In the genomic region with DNA sequence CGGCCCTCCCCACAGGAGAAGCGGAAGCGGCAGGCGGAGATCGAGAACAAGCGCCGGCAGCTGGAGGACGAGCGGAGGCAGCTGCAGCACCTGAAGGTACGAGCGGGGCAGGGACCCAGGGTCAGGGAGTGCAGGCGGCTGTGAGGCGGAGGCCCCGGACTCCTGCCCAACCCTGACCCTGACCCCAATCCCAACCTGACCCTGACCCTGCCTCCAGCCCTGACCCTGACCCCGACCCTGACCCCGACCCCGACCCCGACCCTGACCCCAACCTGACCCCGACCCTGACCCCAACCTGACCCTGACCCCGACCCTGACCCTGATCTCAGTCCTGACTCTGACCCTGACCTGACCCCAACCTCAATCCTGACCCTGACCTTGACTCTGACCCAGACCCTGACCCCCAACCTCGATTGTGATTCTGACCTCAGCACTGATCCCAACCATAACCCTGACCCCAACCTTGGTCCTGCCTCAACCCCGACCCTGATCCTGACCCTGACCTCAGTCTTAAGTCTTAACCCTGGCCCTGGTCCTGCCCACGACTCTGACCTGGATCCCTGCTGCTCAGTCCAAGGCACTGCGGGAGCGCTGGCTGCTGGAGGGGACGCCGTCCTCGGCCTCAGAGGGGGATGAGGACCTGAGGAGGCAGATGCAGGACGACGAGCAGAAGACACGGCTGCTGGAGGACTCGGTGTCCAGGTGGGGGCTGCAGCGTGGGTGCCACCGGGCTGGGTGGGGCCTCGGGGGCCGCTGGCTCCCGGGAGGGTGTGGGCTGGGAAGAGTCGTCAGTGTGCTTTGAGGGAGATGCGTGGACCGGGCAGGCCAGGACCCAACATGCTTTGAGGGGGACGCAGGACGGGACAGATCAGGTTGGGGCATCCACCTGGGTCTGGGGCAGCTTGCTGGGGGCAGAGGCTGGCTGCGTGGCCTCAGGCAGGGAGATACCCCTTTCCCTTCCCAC, we compare ENCODE assay signal across 2 cellular contexts.
A peak's percentile ranks its signal among the peaks of the same experiment; 100 is the strongest.
TF ChIP-seq lines count a peak whose summit lies in the region.

No MANE protein-coding gene starts in this region.

TF ChIP-seq in endothelial cell of umbilical vein, 7 proteins besides CTCF, POLR2A, EP300 and RAD21:
- TF ChIP-seq POLR2AphosphoS5 (IDR thresholded peaks at IDR 0.05; ENCODE audit: insufficient read depth, low read depth, low read length) (no peak), MYC (IDR thresholded peaks at IDR 0.05; ENCODE audit: low read depth, low read length) (no peak), JUN (IDR thresholded peaks at IDR 0.05; ENCODE audit: borderline replicate concordance, insufficient read depth, insufficient read length, low read depth) (no peak), GATA2 (IDR thresholded peaks at IDR 0.05; ENCODE audit: insufficient read depth, insufficient read length, low read depth, low read length) (no peak), FOS (IDR thresholded peaks at IDR 0.05; ENCODE audit: borderline replicate concordance, insufficient read depth, low read length) (no peak), EZH2 (IDR thresholded peaks at IDR 0.05; ENCODE audit: borderline replicate concordance, low read depth, low read length, severe bottlenecking) (no peak)
- TF ChIP-seq, protein P1, sequence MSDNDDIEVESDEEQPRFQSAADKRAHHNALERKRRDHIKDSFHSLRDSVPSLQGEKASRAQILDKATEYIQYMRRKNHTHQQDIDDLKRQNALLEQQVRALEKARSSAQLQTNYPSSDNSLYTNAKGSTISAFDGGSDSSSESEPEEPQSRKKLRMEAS (IDR thresholded peaks at IDR 0.05; ENCODE audit: insufficient read depth, insufficient read length) = no peak

TF ChIP-seq in HepG2, 621 proteins besides CTCF, POLR2A, EP300 and RAD21 (continues in another document):
- TF ChIP-seq NR2F1 (CRISPR knock-in tag; IDR thresholded peaks at IDR 0.05) (peak in 1 of 2 experiments; percentile 96; a peak in 2 of 4 replicates), EHMT2 (IDR thresholded peaks at IDR 0.05; ENCODE audit: borderline replicate concordance, low read depth, low read length) (no peak), DR1 (CRISPR knock-in tag; IDR thresholded peaks at IDR 0.05) (no peak), JUNB (CRISPR knock-in tag; IDR thresholded peaks at IDR 0.05; ENCODE audit: borderline replicate concordance) (no peak), SETDB1 (CRISPR knock-in tag; IDR thresholded peaks at IDR 0.05; ENCODE audit: borderline replicate concordance) (no peak), NCOR1 (IDR thresholded peaks at IDR 0.05; ENCODE audit: borderline replicate concordance, low read length) (peak; percentile 94), ZNF260 (CRISPR knock-in tag; IDR thresholded peaks at IDR 0.05; ENCODE audit: borderline replicate concordance, low read depth) (no peak), MZF1 (CRISPR knock-in tag; IDR thresholded peaks at IDR 0.05; ENCODE audit: borderline replicate concordance) (no peak), GATA4 (IDR thresholded peaks at IDR 0.05; ENCODE audit: borderline replicate concordance, low read depth) (no peak), CENPT (CRISPR knock-in tag; IDR thresholded peaks at IDR 0.05; ENCODE audit: low read depth) (no peak), NR3C1 (CRISPR knock-in tag; IDR thresholded peaks at IDR 0.05) (no peak), MIXL1 (CRISPR knock-in tag; IDR thresholded peaks at IDR 0.05) (no peak), NFIC (IDR thresholded peaks at IDR 0.05; ENCODE audit: low read length) (no peak), BHLHE40 (IDR thresholded peaks at IDR 0.05; ENCODE audit: low read length) (0 out of 2 replicates have a peak, but pooled peaks have one; percentile 6), GTF2F1 (IDR thresholded peaks at IDR 0.05; ENCODE audit: low read length) (no peak), TCF7 (IDR thresholded peaks at IDR 0.05; ENCODE audit: low read depth) (no peak), SKI (IDR thresholded peaks at IDR 0.05; ENCODE audit: partially characterized antibody) (peak; percentile 96), HNF4G (IDR thresholded peaks at IDR 0.05; ENCODE audit: borderline replicate concordance, low read depth, low read length) (0 out of 2 replicates have a peak, but pooled peaks have one; percentile 8), HNF4G (CRISPR knock-in tag; IDR thresholded peaks at IDR 0.05; ENCODE audit: borderline replicate concordance, low read depth) (no peak), ZMYM2 (CRISPR knock-in tag; IDR thresholded peaks at IDR 0.05) (no peak), ZNF660 (CRISPR knock-in tag; IDR thresholded peaks at IDR 0.05; ENCODE audit: borderline replicate concordance, low read depth) (no peak), MTA3 (CRISPR knock-in tag; IDR thresholded peaks at IDR 0.05) (no peak), ZNF180 (CRISPR knock-in tag; IDR thresholded peaks at IDR 0.05; ENCODE audit: borderline replicate concordance, low read depth) (no peak), RARA (CRISPR knock-in tag; IDR thresholded peaks at IDR 0.05) (peak; percentile 81), ZNF713 (CRISPR knock-in tag; IDR thresholded peaks at IDR 0.05) (no peak), ZNF468 (CRISPR knock-in tag; IDR thresholded peaks at IDR 0.05) (no peak), THAP11 (CRISPR knock-in tag; IDR thresholded peaks at IDR 0.05) (no peak), HDAC1 (CRISPR knock-in tag; IDR thresholded peaks at IDR 0.05) (no peak), PAX8 (CRISPR knock-in tag; IDR thresholded peaks at IDR 0.05; ENCODE audit: borderline replicate concordance) (no peak), IKZF1 (IDR thresholded peaks at IDR 0.05) (no peak), PHF8 (CRISPR knock-in tag; IDR thresholded peaks at IDR 0.05) (no peak), ZSCAN31 (CRISPR knock-in tag; IDR thresholded peaks at IDR 0.05; ENCODE audit: low read depth) (no peak), ATF1 (CRISPR knock-in tag; IDR thresholded peaks at IDR 0.05) (no peak), TBL1XR1 (IDR thresholded peaks at IDR 0.05; ENCODE audit: borderline replicate concordance, low read length, partially characterized antibody) (peak; percentile 99), JUND (CRISPR knock-in tag; IDR thresholded peaks at IDR 0.05) (no peak), MED8 (CRISPR knock-in tag; IDR thresholded peaks at IDR 0.05; ENCODE audit: insufficient replicate concordance) (no peak), NR2C2 (CRISPR knock-in tag; IDR thresholded peaks at IDR 0.05; ENCODE audit: borderline replicate concordance) (peak; percentile 84), ZNF296 (CRISPR knock-in tag; conservative IDR thresholded peaks at IDR 0.05) (no peak), TAF15 (IDR thresholded peaks at IDR 0.05; ENCODE audit: low read depth, low read length, poor library complexity, severe bottlenecking) (no peak), HHEX (CRISPR knock-in tag; IDR thresholded peaks at IDR 0.05) (no peak), ZNF264 (CRISPR knock-in tag; IDR thresholded peaks at IDR 0.05) (no peak), SP140L (CRISPR knock-in tag; IDR thresholded peaks at IDR 0.05; ENCODE audit: borderline replicate concordance) (no peak), SAFB2 (CRISPR knock-in tag; IDR thresholded peaks at IDR 0.05; ENCODE audit: borderline replicate concordance, low read depth) (no peak), ZNF841 (CRISPR knock-in tag; IDR thresholded peaks at IDR 0.05; ENCODE audit: borderline replicate concordance) (no peak), ZNF530 (CRISPR knock-in tag; IDR thresholded peaks at IDR 0.05; ENCODE audit: low read depth) (no peak), RXRA (CRISPR knock-in tag; IDR thresholded peaks at IDR 0.05) (peak; percentile 74), TBX3 (IDR thresholded peaks at IDR 0.05; ENCODE audit: borderline replicate concordance) (0 out of 2 replicates have a peak, but pooled peaks have one; percentile 16), GZF1 (CRISPR knock-in tag; IDR thresholded peaks at IDR 0.05) (no peak), ZNF564 (CRISPR knock-in tag; IDR thresholded peaks at IDR 0.05) (no peak), ESRRA (CRISPR knock-in tag; IDR thresholded peaks at IDR 0.05; ENCODE audit: low read depth) (peak; percentile 66; the same call in 1 of the 2 replicates), XBP1 (CRISPR knock-in tag; IDR thresholded peaks at IDR 0.05) (no peak), ZNF333 (CRISPR knock-in tag; IDR thresholded peaks at IDR 0.05; ENCODE audit: borderline replicate concordance) (no peak), NR2F2 (IDR thresholded peaks at IDR 0.05; ENCODE audit: borderline replicate concordance, low read depth) (peak; percentile 93), MYC (CRISPR knock-in tag; IDR thresholded peaks at IDR 0.05; ENCODE audit: borderline replicate concordance) (no peak), CCAR2 (optimal IDR thresholded peaks at IDR 0.05; ENCODE audit: low read depth, low read length) (no peak)
- TF ChIP-seq, protein P2, sequence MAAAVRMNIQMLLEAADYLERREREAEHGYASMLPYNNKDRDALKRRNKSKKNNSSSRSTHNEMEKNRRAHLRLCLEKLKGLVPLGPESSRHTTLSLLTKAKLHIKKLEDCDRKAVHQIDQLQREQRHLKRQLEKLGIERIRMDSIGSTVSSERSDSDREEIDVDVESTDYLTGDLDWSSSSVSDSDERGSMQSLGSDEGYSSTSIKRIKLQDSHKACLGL (CRISPR knock-in tag; IDR thresholded peaks at IDR 0.05) = no peak
- TF ChIP-seq, protein P3, sequence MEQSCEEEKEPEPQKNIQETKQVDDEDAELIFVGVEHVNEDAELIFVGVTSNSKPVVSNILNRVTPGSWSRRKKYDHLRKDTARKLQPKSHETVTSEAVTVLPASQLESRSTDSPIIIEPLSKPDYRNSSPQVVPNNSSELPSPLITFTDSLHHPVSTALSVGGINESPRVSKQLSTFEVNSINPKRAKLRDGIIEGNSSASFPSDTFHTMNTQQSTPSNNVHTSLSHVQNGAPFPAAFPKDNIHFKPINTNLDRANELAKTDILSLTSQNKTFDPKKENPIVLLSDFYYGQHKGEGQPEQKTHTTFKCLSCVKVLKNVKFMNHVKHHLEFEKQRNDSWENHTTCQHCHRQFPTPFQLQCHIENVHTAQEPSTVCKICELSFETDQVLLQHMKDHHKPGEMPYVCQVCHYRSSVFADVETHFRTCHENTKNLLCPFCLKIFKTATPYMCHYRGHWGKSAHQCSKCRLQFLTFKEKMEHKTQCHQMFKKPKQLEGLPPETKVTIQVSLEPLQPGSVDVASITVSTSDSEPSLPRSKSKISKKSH (CRISPR knock-in tag; IDR thresholded peaks at IDR 0.05; ENCODE audit: borderline replicate concordance) = no peak
- TF ChIP-seq, protein P4, sequence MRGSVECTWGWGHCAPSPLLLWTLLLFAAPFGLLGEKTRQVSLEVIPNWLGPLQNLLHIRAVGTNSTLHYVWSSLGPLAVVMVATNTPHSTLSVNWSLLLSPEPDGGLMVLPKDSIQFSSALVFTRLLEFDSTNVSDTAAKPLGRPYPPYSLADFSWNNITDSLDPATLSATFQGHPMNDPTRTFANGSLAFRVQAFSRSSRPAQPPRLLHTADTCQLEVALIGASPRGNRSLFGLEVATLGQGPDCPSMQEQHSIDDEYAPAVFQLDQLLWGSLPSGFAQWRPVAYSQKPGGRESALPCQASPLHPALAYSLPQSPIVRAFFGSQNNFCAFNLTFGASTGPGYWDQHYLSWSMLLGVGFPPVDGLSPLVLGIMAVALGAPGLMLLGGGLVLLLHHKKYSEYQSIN (CRISPR knock-in tag; IDR thresholded peaks at IDR 0.05; ENCODE audit: borderline replicate concordance) = no peak
- TF ChIP-seq, protein P5, sequence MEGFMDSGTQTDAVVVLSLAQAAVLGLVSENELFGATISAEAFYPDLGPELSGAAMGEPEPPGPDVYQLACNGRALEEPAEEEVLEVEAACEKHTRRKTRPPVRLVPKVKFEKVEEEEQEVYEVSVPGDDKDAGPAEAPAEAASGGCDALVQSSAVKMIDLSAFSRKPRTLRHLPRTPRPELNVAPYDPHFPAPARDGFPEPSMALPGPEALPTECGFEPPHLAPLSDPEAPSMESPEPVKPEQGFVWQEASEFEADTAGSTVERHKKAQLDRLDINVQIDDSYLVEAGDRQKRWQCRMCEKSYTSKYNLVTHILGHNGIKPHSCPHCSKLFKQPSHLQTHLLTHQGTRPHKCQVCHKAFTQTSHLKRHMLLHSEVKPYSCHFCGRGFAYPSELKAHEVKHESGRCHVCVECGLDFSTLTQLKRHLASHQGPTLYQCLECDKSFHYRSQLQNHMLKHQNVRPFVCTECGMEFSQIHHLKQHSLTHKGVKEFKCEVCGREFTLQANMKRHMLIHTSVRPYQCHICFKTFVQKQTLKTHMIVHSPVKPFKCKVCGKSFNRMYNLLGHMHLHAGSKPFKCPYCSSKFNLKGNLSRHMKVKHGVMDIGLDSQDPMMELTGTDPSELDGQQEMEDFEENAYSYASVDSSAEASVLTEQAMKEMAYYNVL (CRISPR knock-in tag; IDR thresholded peaks at IDR 0.05; ENCODE audit: borderline replicate concordance) = no peak
- TF ChIP-seq, protein P1 (IDR thresholded peaks at IDR 0.05) = no peak
- TF ChIP-seq, protein P6, sequence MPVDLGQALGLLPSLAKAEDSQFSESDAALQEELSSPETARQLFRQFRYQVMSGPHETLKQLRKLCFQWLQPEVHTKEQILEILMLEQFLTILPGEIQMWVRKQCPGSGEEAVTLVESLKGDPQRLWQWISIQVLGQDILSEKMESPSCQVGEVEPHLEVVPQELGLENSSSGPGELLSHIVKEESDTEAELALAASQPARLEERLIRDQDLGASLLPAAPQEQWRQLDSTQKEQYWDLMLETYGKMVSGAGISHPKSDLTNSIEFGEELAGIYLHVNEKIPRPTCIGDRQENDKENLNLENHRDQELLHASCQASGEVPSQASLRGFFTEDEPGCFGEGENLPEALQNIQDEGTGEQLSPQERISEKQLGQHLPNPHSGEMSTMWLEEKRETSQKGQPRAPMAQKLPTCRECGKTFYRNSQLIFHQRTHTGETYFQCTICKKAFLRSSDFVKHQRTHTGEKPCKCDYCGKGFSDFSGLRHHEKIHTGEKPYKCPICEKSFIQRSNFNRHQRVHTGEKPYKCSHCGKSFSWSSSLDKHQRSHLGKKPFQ (CRISPR knock-in tag; IDR thresholded peaks at IDR 0.05; ENCODE audit: insufficient replicate concordance) = no peak
